In the genomic region with DNA sequence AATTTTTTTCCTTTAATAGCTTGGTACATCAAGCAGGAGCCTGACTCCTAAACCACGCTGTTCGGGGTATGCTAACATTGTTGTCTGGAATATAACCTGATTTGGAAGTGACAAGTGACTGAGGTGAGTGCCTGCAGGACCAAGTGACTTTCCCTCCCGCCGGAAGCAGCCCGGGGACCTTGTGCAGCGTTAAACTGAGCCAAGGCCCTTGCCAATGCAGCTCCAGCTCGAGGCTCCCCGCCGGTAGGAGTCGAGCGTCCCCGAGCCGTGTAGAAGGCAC, we compare ENCODE assay signal across 8 cellular contexts. TPM values are rescaled to one million over a fixed set of nuclear protein-coding genes. Genes with fewer than 3 reads are reported as not detected.
A peak's percentile ranks its signal among the peaks of the same experiment; 100 is the strongest.
DNase-seq lines count a peak whose midpoint lies in the region; TF ChIP-seq lines count a peak whose summit lies in the region.

No MANE protein-coding gene starts in this region.

- H4K20me1 ChIP-seq in SK-N-SH (ENCODE audit: insufficient read depth) = no peaks in the 10 kb centered on the region

- peak; percentile 80 for DNase-seq in DMS53 (lab: John Stamatoyannopoulos, UW)
- DNase-seq in DMS53 treated with DMSO at 0.1 percent for 48 hours (lab: John Stamatoyannopoulos, UW; ENCODE audit: unreplicated experiment) = no peak
- no peak for DNase-seq in SK-N-SH
- no peak for DNase-seq in testis
- no peak for DNase-seq in activated CD4-positive, alpha-beta memory T cell treated with anti-CD3 and anti-CD28 coated beads for 36 hours
- no peak for DNase-seq in inferior parietal cortex (ENCODE audit: extremely low spot score)
- DNase-seq in NK-92 (lab: John Stamatoyannopoulos, UW; ENCODE audit: unreplicated experiment) = no peak

- H2AFZ ChIP-seq in SK-N-SH (ENCODE audit: low read depth) = no peak overlapping the region

- H3K9ac ChIP-seq in SK-N-SH = no peak overlapping the region

- H3K4me1 Mint-ChIP-seq in activated CD4-positive, alpha-beta memory T cell treated with anti-CD3 and anti-CD28 coated beads for 36 hours (ENCODE audit: low read depth) = peaks cover 3% of the 10 kb centered on the region

- intact Hi-C loops in testis (cut with DNase I; ENCODE audit: low total_unique reads) = no loop called here
- intact Hi-C loops in activated CD4-positive, alpha-beta memory T cell treated with anti-CD3 and anti-CD28 coated beads for 36 hours (cut with micrococcal nuclease) = no loop called here

- TF ChIP-seq POLR2A in testis (IDR thresholded peaks at IDR 0.05) = no peak

- no peak for TF ChIP-seq RAD21 in SK-N-SH (IDR thresholded peaks at IDR 0.05; ENCODE audit: low read length)

- TF ChIP-seq CTCF in SK-N-SH (IDR thresholded peaks at IDR 0.05) (no peak), testis (IDR thresholded peaks at IDR 0.05) (no peak)

- H3K27me3 ChIP-seq in SK-N-SH (ENCODE audit: insufficient read depth) (no peaks in the 10 kb centered on the region), testis (no peaks in the 10 kb centered on the region)

- H3K36me3 ChIP-seq in SK-N-SH (replicated peaks in 1 of 2; ENCODE audit: control insufficient read depth in 1 of 2, insufficient read depth in 2 of 2, low read length in 1 of 2) (peaks cover 0 to 18% of the 10 kb centered on the region in 2 experiments), testis (ENCODE audit: low read depth, missing control alignments) (no peaks in the 10 kb centered on the region)

- no peaks in the 10 kb centered on the region for H3K79me2 ChIP-seq in SK-N-SH (ENCODE audit: insufficient read depth)

- H3K36me3 Mint-ChIP-seq in activated CD4-positive, alpha-beta memory T cell treated with anti-CD3 and anti-CD28 coated beads for 36 hours = no peaks in the 10 kb centered on the region

- H3K4me3 ChIP-seq in SK-N-SH (ENCODE audit: low read depth in 2 of 2, low read length in 1 of 2) (peak overlapping the region in 1 of 2 experiments; percentile 73; a peak in 3 of 4 replicates), iPS-18c (ENCODE audit: insufficient read depth, low read depth, low read length) (peak overlapping the region; percentile 74), testis (peak overlapping the region; percentile 57)

- H3K27ac Mint-ChIP-seq in activated CD4-positive, alpha-beta memory T cell treated with anti-CD3 and anti-CD28 coated beads for 36 hours = no peak overlapping the region

- H3K27ac ChIP-seq in SK-N-SH (ENCODE audit: low read depth in 2 of 2, low read length in 1 of 2) (peak overlapping the region in 1 of 2 experiments; percentile 83; a peak in 2 of 4 replicates), testis (no peak overlapping the region)

- H3K9me2 ChIP-seq in SK-N-SH = no peaks in the 10 kb centered on the region

- H3K27me3 Mint-ChIP-seq in activated CD4-positive, alpha-beta memory T cell treated with anti-CD3 and anti-CD28 coated beads for 36 hours = peaks cover 61% of the 10 kb centered on the region

- CTCF ChIA-PET in SK-N-SH (lab: Yijun Ruan, JAX) = interaction anchor here (0.7 to 7.6 kb wide), 10 partner anchors 9 to 490 kb away, joined by 3 to 63 read pairs (median 6); a partner anchor contains a TSS
- CTCF ChIA-PET in activated CD4-positive, alpha-beta memory T cell treated with anti-CD3 and anti-CD28 coated beads for 36 hours (lab: Charles Lee) = interaction anchor here (0.6 to 3.4 kb wide), 2 partner anchors 10 to 490 kb away, joined by 3 to 20 read pairs; no protein-coding TSS in a partner anchor

- TF ChIP-seq EP300 in SK-N-SH (IDR thresholded peaks at IDR 0.05; ENCODE audit: borderline replicate concordance in 1 of 2, low read depth in 1 of 2, low read length in 1 of 2) = no peak

- H3K9me3 ChIP-seq in SK-N-SH = no peaks in the 10 kb centered on the region
- H3K9me3 ChIP-seq in iPS-18c (ENCODE audit: control insufficient read depth, insufficient read depth, low read length) = no peaks in the 10 kb centered on the region
- H3K9me3 ChIP-seq in testis = no peaks in the 10 kb centered on the region

- POLR2A ChIA-PET in SK-N-SH (lab: Yijun Ruan, JAX) = interaction anchor here (1.0 to 1.4 kb wide), 5 partner anchors 18 to 587 kb away, joined by 3 to 5 read pairs (median 3); a partner anchor contains a TSS
- POLR2A ChIA-PET in activated CD4-positive, alpha-beta memory T cell treated with anti-CD3 and anti-CD28 coated beads for 36 hours (lab: Charles Lee) = no interaction called here

- H3F3A ChIP-seq in SK-N-SH (replicated peaks; ENCODE audit: insufficient read depth) = no peaks in the 10 kb centered on the region

- H3K4me3 Mint-ChIP-seq in activated CD4-positive, alpha-beta memory T cell treated with anti-CD3 and anti-CD28 coated beads for 36 hours = no peak overlapping the region

- H3K4me2 ChIP-seq in SK-N-SH = peak overlapping the region; percentile 77; the same call in 1 of the 2 replicates

- no peaks in the 10 kb centered on the region for H3K9me3 Mint-ChIP-seq in activated CD4-positive, alpha-beta memory T cell treated with anti-CD3 and anti-CD28 coated beads for 36 hours

- peaks cover 0 to 25% of the 10 kb centered on the region in 2 experiments; a peak in 2 of 4 replicates for H3K4me1 ChIP-seq in SK-N-SH (ENCODE audit: control insufficient read depth in 1 of 2, insufficient read depth in 2 of 2, low read depth in 1 of 2, low read length in 1 of 2)
- peaks cover 8% of the 10 kb centered on the region for H3K4me1 ChIP-seq in testis

- WGBS in SK-N-SH (ENCODE audit: low lambda C conversion rate) = 70% methylated on average over 3 of the region's 13 CpGs
- WGBS in testis, 2 donors = 28 to 51% methylated on average over 2 to 9 of the region's 13 CpGs

TF ChIP-seq in SK-N-SH, 30 proteins besides CTCF, POLR2A, EP300 and RAD21 (continues in another document):
- TF ChIP-seq, protein P1, sequence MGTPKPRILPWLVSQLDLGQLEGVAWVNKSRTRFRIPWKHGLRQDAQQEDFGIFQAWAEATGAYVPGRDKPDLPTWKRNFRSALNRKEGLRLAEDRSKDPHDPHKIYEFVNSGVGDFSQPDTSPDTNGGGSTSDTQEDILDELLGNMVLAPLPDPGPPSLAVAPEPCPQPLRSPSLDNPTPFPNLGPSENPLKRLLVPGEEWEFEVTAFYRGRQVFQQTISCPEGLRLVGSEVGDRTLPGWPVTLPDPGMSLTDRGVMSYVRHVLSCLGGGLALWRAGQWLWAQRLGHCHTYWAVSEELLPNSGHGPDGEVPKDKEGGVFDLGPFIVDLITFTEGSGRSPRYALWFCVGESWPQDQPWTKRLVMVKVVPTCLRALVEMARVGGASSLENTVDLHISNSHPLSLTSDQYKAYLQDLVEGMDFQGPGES (IDR thresholded peaks at IDR 0.05; ENCODE audit: low read depth, low read length) = no peak
- TF ChIP-seq TCF12 (IDR thresholded peaks at IDR 0.05) (no peak), YY1 (IDR thresholded peaks at IDR 0.05; ENCODE audit: low read depth) (no peak), ELF1 (IDR thresholded peaks at IDR 0.05) (no peak), RCOR1 (IDR thresholded peaks at IDR 0.05; ENCODE audit: low read length) (no peak), POLR2AphosphoS5 (IDR thresholded peaks at IDR 0.05; ENCODE audit: low read depth, low read length) (no peak), FOSL2 (IDR thresholded peaks at IDR 0.05; ENCODE audit: borderline replicate concordance, low read depth) (no peak)
- TF ChIP-seq, protein P2, sequence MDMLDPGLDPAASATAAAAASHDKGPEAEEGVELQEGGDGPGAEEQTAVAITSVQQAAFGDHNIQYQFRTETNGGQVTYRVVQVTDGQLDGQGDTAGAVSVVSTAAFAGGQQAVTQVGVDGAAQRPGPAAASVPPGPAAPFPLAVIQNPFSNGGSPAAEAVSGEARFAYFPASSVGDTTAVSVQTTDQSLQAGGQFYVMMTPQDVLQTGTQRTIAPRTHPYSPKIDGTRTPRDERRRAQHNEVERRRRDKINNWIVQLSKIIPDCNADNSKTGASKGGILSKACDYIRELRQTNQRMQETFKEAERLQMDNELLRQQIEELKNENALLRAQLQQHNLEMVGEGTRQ (IDR thresholded peaks at IDR 0.05; ENCODE audit: borderline replicate concordance, low read depth, low read length) = no peak
- TF ChIP-seq, protein P3, sequence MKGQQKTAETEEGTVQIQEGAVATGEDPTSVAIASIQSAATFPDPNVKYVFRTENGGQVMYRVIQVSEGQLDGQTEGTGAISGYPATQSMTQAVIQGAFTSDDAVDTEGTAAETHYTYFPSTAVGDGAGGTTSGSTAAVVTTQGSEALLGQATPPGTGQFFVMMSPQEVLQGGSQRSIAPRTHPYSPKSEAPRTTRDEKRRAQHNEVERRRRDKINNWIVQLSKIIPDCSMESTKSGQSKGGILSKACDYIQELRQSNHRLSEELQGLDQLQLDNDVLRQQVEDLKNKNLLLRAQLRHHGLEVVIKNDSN (IDR thresholded peaks at IDR 0.05; ENCODE audit: borderline replicate concordance, low read depth) = no peak
- TF ChIP-seq, protein P4, sequence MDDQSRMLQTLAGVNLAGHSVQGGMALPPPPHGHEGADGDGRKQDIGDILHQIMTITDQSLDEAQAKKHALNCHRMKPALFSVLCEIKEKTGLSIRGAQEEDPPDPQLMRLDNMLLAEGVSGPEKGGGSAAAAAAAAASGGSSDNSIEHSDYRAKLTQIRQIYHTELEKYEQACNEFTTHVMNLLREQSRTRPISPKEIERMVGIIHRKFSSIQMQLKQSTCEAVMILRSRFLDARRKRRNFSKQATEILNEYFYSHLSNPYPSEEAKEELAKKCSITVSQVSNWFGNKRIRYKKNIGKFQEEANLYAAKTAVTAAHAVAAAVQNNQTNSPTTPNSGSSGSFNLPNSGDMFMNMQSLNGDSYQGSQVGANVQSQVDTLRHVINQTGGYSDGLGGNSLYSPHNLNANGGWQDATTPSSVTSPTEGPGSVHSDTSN (IDR thresholded peaks at IDR 0.05) = no peak

RNA-seq across cellular contexts. Expression of a gene that starts 0.7 kb away (rescaled TPM):
- polyA plus RNA-seq in SK-N-SH (2012; rRNA removed) = 5.4 and 6.1 TPM in 2 replicates
- polyA plus RNA-seq in SK-N-SH (2012; cell fraction: cytosol; rRNA removed) = 6.3 and 9.4 TPM in 2 replicates
- polyA plus RNA-seq in SK-N-SH (2012; cell fraction: nucleus; rRNA removed) = 2.6 and 4.3 TPM in 2 replicates
- 1 to 10 TPM in 1 of 2 donors, under 1 TPM in 1; 0.93 to 1.1 TPM for total RNA-seq in testis
- 2.3 TPM for polyA plus RNA-seq in testis (ENCODE audit: insufficient read depth, low read depth, low replicate concordance)
- not detected for total RNA-seq in activated CD4-positive, alpha-beta memory T cell treated with anti-CD3 and anti-CD28 coated beads for 36 hours

RNA-seq across cellular contexts. Expression of a gene that starts 37.9 kb away (rescaled TPM):
- polyA plus RNA-seq in SK-N-SH (2012; rRNA removed) = 6.0 and 6.1 TPM in 2 replicates
- 4.2 and 4.4 TPM in 2 replicates for polyA plus RNA-seq in SK-N-SH (2012; cell fraction: cytosol; rRNA removed)
- 19.4 and 19.6 TPM in 2 replicates for polyA plus RNA-seq in SK-N-SH (2012; cell fraction: nucleus; rRNA removed)
- total RNA-seq in testis = 10 to 100 TPM; 56.7 to 58.7 TPM
- polyA plus RNA-seq in testis (ENCODE audit: insufficient read depth, low read depth, low replicate concordance) = 28.5 TPM
- not detected for total RNA-seq in activated CD4-positive, alpha-beta memory T cell treated with anti-CD3 and anti-CD28 coated beads for 36 hours

Comparison
In these comparisons a context has a peak if more than half of its experiments do, and no peak if none do; other contexts are left out.
1. RNA of a gene that starts 37.9 kb away (total RNA-seq): 56.7 to 58.7 TPM in testis; not detected in activated CD4-positive, alpha-beta memory T cell treated with anti-CD3 and anti-CD28 coated beads for 36 hours; every median in the first group is over 10 times any median in the second.